ENCODE assay signal across 1 cellular context in genomic region chr7:142808802-142809583, GRCh38.
TF ChIP-seq lines count a peak whose summit lies in the region.

No MANE protein-coding gene starts in this region.

TF ChIP-seq in GM12878, 131 proteins besides CTCF, POLR2A, EP300 and RAD21 (continued from another document and continues in another):
- TF ChIP-seq ZBTB40 (IDR thresholded peaks at IDR 0.05; ENCODE audit: borderline replicate concordance) = peak; percentile 80; the same call in 1 of the 2 replicates
- TF ChIP-seq BRCA1 (IDR thresholded peaks at IDR 0.05; ENCODE audit: low read depth, low read length) = no peak
- TF ChIP-seq POLR2AphosphoS5 (IDR thresholded peaks at IDR 0.05; ENCODE audit: low read length) = peak; percentile 78
- TF ChIP-seq BHLHE40 (IDR thresholded peaks at IDR 0.05; ENCODE audit: borderline replicate concordance in 1 of 2, low read depth in 2 of 2, low read length in 1 of 2) = peak; percentile 84 to 88
- peak; percentile 65 for TF ChIP-seq E2F8 (IDR thresholded peaks at IDR 0.05; ENCODE audit: low read depth, partially characterized antibody)
- peak; percentile 98 for TF ChIP-seq BCL11A (IDR thresholded peaks at IDR 0.05; ENCODE audit: low read depth, low read length)
- no peak for TF ChIP-seq RBBP5 (conservative IDR thresholded peaks at IDR 0.05)
- TF ChIP-seq ZNF217 (IDR thresholded peaks at IDR 0.05) = peak; percentile 65; the same call in 1 of the 2 replicates
- TF ChIP-seq EGR1 (IDR thresholded peaks at IDR 0.05; ENCODE audit: borderline replicate concordance in 1 of 2, low read depth in 2 of 2, low read length in 2 of 2) = peak; percentile 3 to 93
- TF ChIP-seq HSF1 (IDR thresholded peaks at IDR 0.05; ENCODE audit: low read depth, low read length) = no peak
- peak; percentile 95 for TF ChIP-seq MTA3 (IDR thresholded peaks at IDR 0.05; ENCODE audit: borderline replicate concordance, low read length)
- TF ChIP-seq TCF12 (IDR thresholded peaks at IDR 0.05; ENCODE audit: low read depth, low read length) = peak; percentile 100
- no peak for TF ChIP-seq CBX3 (IDR thresholded peaks at IDR 0.05; ENCODE audit: borderline replicate concordance, low read depth)
- peak in 1 of 2 experiments; percentile 70; a peak in 2 of 4 replicates for TF ChIP-seq ETV6 (conservative IDR thresholded peaks at IDR 0.05 in 1 of 2, IDR thresholded peaks at IDR 0.05 in 1 of 2; ENCODE audit: borderline replicate concordance in 1 of 2, low read depth in 1 of 2)
- TF ChIP-seq NR2F1 (conservative IDR thresholded peaks at IDR 0.05) = peak; percentile 97
- TF ChIP-seq ASH2L (IDR thresholded peaks at IDR 0.05; ENCODE audit: borderline replicate concordance, low read depth) = peak; percentile 62; the same call in 1 of the 2 replicates
- peak; percentile 98 for TF ChIP-seq MLLT1 (IDR thresholded peaks at IDR 0.05)
- no peak for TF ChIP-seq USF1 (IDR thresholded peaks at IDR 0.05; ENCODE audit: borderline replicate concordance, extremely low read length, insufficient read depth, low read depth, low read length)
- no peak; the same call in 1 of the 2 replicates for TF ChIP-seq CHD1 (IDR thresholded peaks at IDR 0.05; ENCODE audit: low read depth, low read length)
- TF ChIP-seq ESRRA (IDR thresholded peaks at IDR 0.05; ENCODE audit: low read length) = no peak
- no peak for TF ChIP-seq RFX5 (IDR thresholded peaks at IDR 0.05; ENCODE audit: low read depth, low read length)
- TF ChIP-seq E2F4 (IDR thresholded peaks at IDR 0.05; ENCODE audit: low read depth, low read length) = no peak
- TF ChIP-seq ZSCAN29 (IDR thresholded peaks at IDR 0.05) = 0 out of 2 replicates have a peak, but pooled peaks have one; percentile 41
- TF ChIP-seq NR2C2 (IDR thresholded peaks at IDR 0.05; ENCODE audit: borderline replicate concordance, control insufficient read depth, insufficient read length, low read depth) = no peak
- TF ChIP-seq NKRF (conservative IDR thresholded peaks at IDR 0.05) = no peak
- TF ChIP-seq ZBTB11 (CRISPR knock-in tag; IDR thresholded peaks at IDR 0.05) = no peak; the same call in 1 of the 2 replicates
- no peak for TF ChIP-seq ZBTB4 (CRISPR knock-in tag; IDR thresholded peaks at IDR 0.05)
